ENCODE assay signal across 15 cellular contexts in genomic region chr18:21012308-21012707, GRCh38.
"Had no signal": no experiment of that assay in that cellular context is flagged by ENCODE, and none has a peak within 500 bp of the region (broad histone marks: within the 10 kb centered on the region; RNA-seq: fewer than 3 reads in every experiment).

No MANE protein-coding gene starts in this region.

- H3K4me1 Mint-ChIP-seq: stimulated activated naive B cell treated with anti-CD40 and anti-IgM and Interleukin-4, amounts not matched to agents 10 μg/mL and 1 μg/mL and 100 μg/mL, for 72 hours had no signal

- H3K27ac ChIP-seq: epithelial cell of prostate, ovary, thoracic aorta, VCaP had no signal

- H3K27ac Mint-ChIP-seq: activated naive CD8-positive, alpha-beta T cell had no signal

- H3K9me3 ChIP-seq: ovary, thoracic aorta had no signal

- H3K36me3 ChIP-seq: ovary had no signal

- DNase-seq: activated CD8-positive, alpha-beta memory T cell treated with anti-CD3 and anti-CD28 coated beads, Interleukin-2, amount 50 U/mL, for 4 hours; activated gamma-delta T cell; activated T-cell treated with anti-CD3 and anti-CD28 coated beads, Interleukin-2, amount 50 U/mL, for 48 hours; dermis blood vessel endothelial cell; foreskin fibroblast; natural killer cell; ovary; stimulated activated CD4-positive, alpha-beta T cell treated with anti-CD3 and anti-CD28 coated beads, Interleukin-4, amount 100 ng/mL, for 4 hours; stimulated activated naive B cell treated with anti-CD40 and anti-IgM and Interleukin-4, amounts not matched to agents 10 μg/mL and 1 μg/mL and 100 μg/mL, for 72 hours had no signal

- ATAC-seq: natural killer cell; sciatic nerve; stimulated activated naive B cell treated with anti-CD40 and anti-IgM and Interleukin-4, amounts not matched to agents 10 μg/mL and 1 μg/mL and 100 μg/mL, for 72 hours had no signal

- H3K27me3 Mint-ChIP-seq: activated naive CD8-positive, alpha-beta T cell; stimulated activated naive B cell treated with anti-CD40 and anti-IgM and Interleukin-4, amounts not matched to agents 10 μg/mL and 1 μg/mL and 100 μg/mL, for 72 hours had no signal

- H3K4me3 ChIP-seq: ovary, thoracic aorta had no signal

- H3K27me3 ChIP-seq: ovary had no signal

- H3K4me3 Mint-ChIP-seq: activated naive CD8-positive, alpha-beta T cell; natural killer cell; stimulated activated naive B cell treated with anti-CD40 and anti-IgM and Interleukin-4, amounts not matched to agents 10 μg/mL and 1 μg/mL and 100 μg/mL, for 72 hours; T-helper 1 cell treated with Interleukin-12 subunit alpha and Interleukin-12 subunit beta and Interleukin-4 antibody, amounts not matched to agents 30 μg/mL and 1 μg/mL, for 36 hours had no signal
